In genomic region chr6:145749632-145750031, GRCh38 we compare ENCODE assay signal across 1 cellular context.
A peak's percentile ranks its signal among the peaks of the same experiment; 100 is the strongest.
TF ChIP-seq lines count a peak whose summit lies in the region.

No MANE protein-coding gene starts in this region.

TF ChIP-seq in K562, 482 proteins besides CTCF, POLR2A, EP300 and RAD21 (continued from another document and continues in another):
- TF ChIP-seq ZNF354B (CRISPR knock-in tag; IDR thresholded peaks at IDR 0.05) (no peak), AFF4 (CRISPR knock-in tag; IDR thresholded peaks at IDR 0.05) (no peak), BRD9 (IDR thresholded peaks at IDR 0.05; ENCODE audit: low read depth, partially characterized antibody) (peak; percentile 43), CSDE1 (IDR thresholded peaks at IDR 0.05) (no peak), ZNF77 (CRISPR knock-in tag; IDR thresholded peaks at IDR 0.05) (no peak), TCF15 (CRISPR knock-in tag; IDR thresholded peaks at IDR 0.05) (no peak), E2F5 (CRISPR knock-in tag; IDR thresholded peaks at IDR 0.05) (no peak), ZNF24 (IDR thresholded peaks at IDR 0.05) (no peak), FOSL1 (tag; conservative IDR thresholded peaks at IDR 0.05) (peak; percentile 51; the same call in 1 of the 2 replicates), ZNF740 (CRISPR knock-in tag; IDR thresholded peaks at IDR 0.05) (no peak), ZNF740 (tag; IDR thresholded peaks at IDR 0.05) (no peak), FOXJ2 (tag; IDR thresholded peaks at IDR 0.05) (peak; percentile 59), LEF1 (IDR thresholded peaks at IDR 0.05) (peak; percentile 85), ZNF274 (IDR thresholded peaks at IDR 0.05; ENCODE audit: borderline replicate concordance, low read depth, low read length) (no peak), ZNF592 (IDR thresholded peaks at IDR 0.05) (0 out of 2 replicates have a peak, but pooled peaks have one; percentile 54), SREBF2 (CRISPR knock-in tag; IDR thresholded peaks at IDR 0.05) (no peak), ZNF512 (tag; IDR thresholded peaks at IDR 0.05) (no peak), JUND (IDR thresholded peaks at IDR 0.05; ENCODE audit: borderline replicate concordance, low read depth, low read length) (peak; percentile 68; the same call in 1 of the 2 replicates), JUND (tag; IDR thresholded peaks at IDR 0.05; ENCODE audit: borderline replicate concordance, low read depth, low read length) (peak; percentile 38; the same call in 1 of the 3 replicates), GTF3C2 (IDR thresholded peaks at IDR 0.05; ENCODE audit: borderline replicate concordance, extremely low read depth, insufficient read length) (no peak), TRIM24 (IDR thresholded peaks at IDR 0.05) (peak in 1 of 2 experiments; percentile 36; a peak in 1 of 4 replicates), MYNN (IDR thresholded peaks at IDR 0.05) (no peak), MYNN (CRISPR knock-in tag; IDR thresholded peaks at IDR 0.05) (no peak), HLTF (IDR thresholded peaks at IDR 0.05) (no peak), USF2 (CRISPR knock-in tag; IDR thresholded peaks at IDR 0.05) (no peak), ZBTB33 (CRISPR knock-in tag; IDR thresholded peaks at IDR 0.05) (no peak), TAF9B (IDR thresholded peaks at IDR 0.05; ENCODE audit: partially characterized antibody) (peak; percentile 57), BACH1 (tag; IDR thresholded peaks at IDR 0.05) (peak; percentile 99), SMARCC2 (IDR thresholded peaks at IDR 0.05; ENCODE audit: low read depth) (peak; percentile 71; the same call in 1 of the 2 replicates), FOXO4 (CRISPR knock-in tag; IDR thresholded peaks at IDR 0.05) (no peak), ARNT (IDR thresholded peaks at IDR 0.05) (0 out of 4 replicates have a peak, but pooled peaks of 1 of the 2 experiments have one; percentile 48), GMEB1 (CRISPR knock-in tag; IDR thresholded peaks at IDR 0.05) (0 out of 2 replicates have a peak, but pooled peaks have one; percentile 19), ZNF184 (CRISPR knock-in tag; IDR thresholded peaks at IDR 0.05) (no peak), CEBPB (tag; IDR thresholded peaks at IDR 0.05) (no peak), NBN (IDR thresholded peaks at IDR 0.05; ENCODE audit: low read depth) (peak; percentile 56; the same call in 1 of the 2 replicates), MBD2 (IDR thresholded peaks at IDR 0.05; ENCODE audit: borderline replicate concordance, low read depth) (no peak), HDAC1 (IDR thresholded peaks at IDR 0.05) (0 out of 4 replicates have a peak, but pooled peaks of 1 of the 2 experiments have one; percentile 14), IRF1 (CRISPR knock-in tag; IDR thresholded peaks at IDR 0.05; ENCODE audit: borderline replicate concordance) (no peak)
